ENCODE assay signal across 1 cellular context in genomic region chr1:234724517-234725176, GRCh38.
A peak's percentile ranks its signal among the peaks of the same experiment; 100 is the strongest.
TF ChIP-seq lines count a peak whose summit lies in the region.

No MANE protein-coding gene starts in this region.

TF ChIP-seq in HepG2, 621 proteins besides CTCF, POLR2A, EP300 and RAD21 (continued from another document and continues in another):
- no peak; the same call in 1 of the 2 replicates for TF ChIP-seq ZHX1 (CRISPR knock-in tag; IDR thresholded peaks at IDR 0.05; ENCODE audit: low read depth)
- TF ChIP-seq FOXA3 (CRISPR knock-in tag; IDR thresholded peaks at IDR 0.05) = peak; percentile 71
- TF ChIP-seq ZNF142 (CRISPR knock-in tag; IDR thresholded peaks at IDR 0.05) = no peak
- TF ChIP-seq ZNF34 (CRISPR knock-in tag; IDR thresholded peaks at IDR 0.05; ENCODE audit: borderline replicate concordance) = no peak
- peak; percentile 32; the same call in 1 of the 2 replicates for TF ChIP-seq ZNF564 (CRISPR knock-in tag; IDR thresholded peaks at IDR 0.05)
- TF ChIP-seq FLYWCH1 (CRISPR knock-in tag; IDR thresholded peaks at IDR 0.05) = no peak
- no peak for TF ChIP-seq BATF2 (CRISPR knock-in tag; IDR thresholded peaks at IDR 0.05)
- TF ChIP-seq ZNF546 (CRISPR knock-in tag; conservative IDR thresholded peaks at IDR 0.05) = no peak
- TF ChIP-seq KLF9 (CRISPR knock-in tag; IDR thresholded peaks at IDR 0.05; ENCODE audit: low read depth) = no peak
- TF ChIP-seq ATAD3A (CRISPR knock-in tag; IDR thresholded peaks at IDR 0.05) = no peak
- 0 out of 2 replicates have a peak, but pooled peaks have one; percentile 45 for TF ChIP-seq BRF2 (CRISPR knock-in tag; IDR thresholded peaks at IDR 0.05)
- peak; percentile 79 for TF ChIP-seq CREM (IDR thresholded peaks at IDR 0.05)
- TF ChIP-seq CREM (CRISPR knock-in tag; IDR thresholded peaks at IDR 0.05) = no peak
- peak; percentile 12 for TF ChIP-seq RBM22 (optimal IDR thresholded peaks at IDR 0.05; ENCODE audit: low read length)
- TF ChIP-seq PRDM15 (CRISPR knock-in tag; IDR thresholded peaks at IDR 0.05) = no peak; the same call in 1 of the 2 replicates
- TF ChIP-seq ZNF296 (CRISPR knock-in tag; conservative IDR thresholded peaks at IDR 0.05) = no peak
- no peak for TF ChIP-seq PLSCR1 (CRISPR knock-in tag; IDR thresholded peaks at IDR 0.05; ENCODE audit: borderline replicate concordance)
- TF ChIP-seq ZNF780A (CRISPR knock-in tag; IDR thresholded peaks at IDR 0.05) = no peak
- no peak for TF ChIP-seq LCORL (IDR thresholded peaks at IDR 0.05)
- no peak; the same call in none of the 2 replicates for TF ChIP-seq LCORL (CRISPR knock-in tag; IDR thresholded peaks at IDR 0.05)
- TF ChIP-seq TFAP4 (IDR thresholded peaks at IDR 0.05; ENCODE audit: borderline replicate concordance, low read depth) = peak; percentile 34; the same call in 1 of the 2 replicates
- TF ChIP-seq GTF2F1 (IDR thresholded peaks at IDR 0.05; ENCODE audit: low read length) = no peak
- no peak for TF ChIP-seq ZZZ3 (CRISPR knock-in tag; IDR thresholded peaks at IDR 0.05; ENCODE audit: borderline replicate concordance)
- no peak for TF ChIP-seq ZNF367 (CRISPR knock-in tag; IDR thresholded peaks at IDR 0.05; ENCODE audit: borderline replicate concordance)
- no peak for TF ChIP-seq PRDM10 (CRISPR knock-in tag; IDR thresholded peaks at IDR 0.05; ENCODE audit: low read depth)
- TF ChIP-seq YEATS4 (CRISPR knock-in tag; IDR thresholded peaks at IDR 0.05; ENCODE audit: borderline replicate concordance) = no peak
- TF ChIP-seq NFKB2 (CRISPR knock-in tag; IDR thresholded peaks at IDR 0.05; ENCODE audit: borderline replicate concordance) = peak; percentile 50; the same call in 1 of the 2 replicates
- no peak for TF ChIP-seq HBP1 (CRISPR knock-in tag; IDR thresholded peaks at IDR 0.05; ENCODE audit: low read depth)
